In genomic region chr10:132398566-132398991, GRCh38 we compare ENCODE assay signal across 8 cellular contexts. TPM values are rescaled to one million over a fixed set of nuclear protein-coding genes. Genes with fewer than 3 reads are reported as not detected.
DNase-seq lines count a peak whose midpoint lies in the region; ATAC-seq lines count a peak whose summit lies in the region.

No MANE protein-coding gene starts in this region.

- intact Hi-C loops in activated T-helper 2 cell treated with anti-CD3 and anti-CD28 coated beads, Interferon-gamma antibody, Interleukin-2, Interleukin-4, amounts not matched to agents 10 μg/mL and 5 μg/mL and 100 μg/mL, durations not matched to agents 14 hours and 24 hours and 36 hours (cut with micrococcal nuclease), result no loop called here
- intact Hi-C loops in left colon (cut with DNase I, micrococcal nuclease), result loop anchor here in 1 of 2 donors (10.0 kb wide), 1 partner anchor 236 kb away; no protein-coding TSS in a partner anchor

- H3K36me3 ChIP-seq in stomach smooth muscle (ENCODE audit: control insufficient read depth in 2 of 2, insufficient read depth in 2 of 2, low read length in 2 of 2), result no peaks in the 10 kb centered on the region

- no peaks in the 10 kb centered on the region for H3K27me3 Mint-ChIP-seq in activated CD4-positive, alpha-beta T cell treated with anti-CD3 and anti-CD28 coated beads, Interleukin-2, amount 10 ng/mL, durations not matched to agents 7 days and 5 days
- H3K27me3 Mint-ChIP-seq in activated T-helper 2 cell treated with anti-CD3 and anti-CD28 coated beads, Interferon-gamma antibody, Interleukin-2, Interleukin-4, amounts not matched to agents 10 μg/mL and 5 μg/mL and 100 μg/mL, durations not matched to agents 14 hours and 24 hours and 36 hours (ENCODE audit: low read depth), result peaks cover 7% of the 10 kb centered on the region

- H3K9me3 ChIP-seq in stomach smooth muscle (ENCODE audit: control insufficient read depth in 2 of 2, low read length in 2 of 2), result no peaks in the 10 kb centered on the region

- H3K27ac ChIP-seq in stomach smooth muscle (ENCODE audit: low read length), result no peak overlapping the region

- ATAC-seq in left colon, result no peak
- ATAC-seq in activated CD4-positive, CD25-positive, alpha-beta regulatory T cell treated with anti-CD3 and anti-CD28 coated beads, Interleukin-2, amount 50 U/mL, for 24 hours, result no peak

- no peak overlapping the region for H3K27ac Mint-ChIP-seq in activated CD4-positive, alpha-beta T cell treated with anti-CD3 and anti-CD28 coated beads, Interleukin-2, amount 10 ng/mL, durations not matched to agents 7 days and 5 days
- no peak overlapping the region for H3K27ac Mint-ChIP-seq in activated T-helper 2 cell treated with anti-CD3 and anti-CD28 coated beads, Interferon-gamma antibody, Interleukin-2, Interleukin-4, amounts not matched to agents 10 μg/mL and 5 μg/mL and 100 μg/mL, durations not matched to agents 14 hours and 24 hours and 36 hours

- no peak for DNase-seq in activated CD4-positive, alpha-beta T cell treated with anti-CD3 and anti-CD28 coated beads, Interleukin-2, amount 10 ng/mL, durations not matched to agents 7 days and 5 days
- no peak for DNase-seq in activated CD4-positive, alpha-beta T cell treated with anti-CD3 and anti-CD28 coated beads for 48 hours
- DNase-seq in activated T-helper 2 cell treated with anti-CD3 and anti-CD28 coated beads, Interferon-gamma antibody, Interleukin-2, Interleukin-4, amounts not matched to agents 10 μg/mL and 5 μg/mL and 100 μg/mL, durations not matched to agents 14 hours and 24 hours and 36 hours (ENCODE audit: low spot score), result no peak
- peak; percentile 41 to 46 for DNase-seq in left colon
- DNase-seq in NCI-H748 treated with DMSO at 0.1 percent for 48 hours (lab: John Stamatoyannopoulos, UW), result no peak
- DNase-seq in cerebellar nuclear complex (lab: John Stamatoyannopoulos, UW), result no peak

- POLR2A ChIA-PET in activated CD4-positive, alpha-beta T cell treated with anti-CD3 and anti-CD28 coated beads, Interleukin-2, amount 10 ng/mL, durations not matched to agents 7 days and 5 days (lab: Charles Lee), result no interaction called here

- peak overlapping the region; percentile 55 to 81 for H3K4me3 ChIP-seq in stomach smooth muscle (ENCODE audit: low read length in 2 of 2)

- H3K36me3 Mint-ChIP-seq in activated CD4-positive, alpha-beta T cell treated with anti-CD3 and anti-CD28 coated beads, Interleukin-2, amount 10 ng/mL, durations not matched to agents 7 days and 5 days (ENCODE audit: low read depth), result no peaks in the 10 kb centered on the region
- H3K36me3 Mint-ChIP-seq in activated T-helper 2 cell treated with anti-CD3 and anti-CD28 coated beads, Interferon-gamma antibody, Interleukin-2, Interleukin-4, amounts not matched to agents 10 μg/mL and 5 μg/mL and 100 μg/mL, durations not matched to agents 14 hours and 24 hours and 36 hours (ENCODE audit: low read depth), result no peaks in the 10 kb centered on the region

- no peak overlapping the region for H3K9ac ChIP-seq in stomach smooth muscle (ENCODE audit: low read length in 2 of 2)

- peaks cover 10% of the 10 kb centered on the region for H3K4me1 Mint-ChIP-seq in activated CD4-positive, alpha-beta T cell treated with anti-CD3 and anti-CD28 coated beads, Interleukin-2, amount 10 ng/mL, durations not matched to agents 7 days and 5 days
- H3K4me1 Mint-ChIP-seq in activated T-helper 2 cell treated with anti-CD3 and anti-CD28 coated beads, Interferon-gamma antibody, Interleukin-2, Interleukin-4, amounts not matched to agents 10 μg/mL and 5 μg/mL and 100 μg/mL, durations not matched to agents 14 hours and 24 hours and 36 hours (ENCODE audit: low read depth), result peaks cover 6% of the 10 kb centered on the region

- CTCF ChIA-PET in activated CD4-positive, alpha-beta T cell treated with anti-CD3 and anti-CD28 coated beads, Interleukin-2, amount 10 ng/mL, durations not matched to agents 7 days and 5 days (lab: Charles Lee), result interaction anchor here (2.0 kb wide), 1 partner anchor 48 kb away, joined by 7 read pairs; no protein-coding TSS in a partner anchor

- no peaks in the 10 kb centered on the region for H3K9me3 Mint-ChIP-seq in activated CD4-positive, alpha-beta T cell treated with anti-CD3 and anti-CD28 coated beads, Interleukin-2, amount 10 ng/mL, durations not matched to agents 7 days and 5 days
- H3K9me3 Mint-ChIP-seq in activated T-helper 2 cell treated with anti-CD3 and anti-CD28 coated beads, Interferon-gamma antibody, Interleukin-2, Interleukin-4, amounts not matched to agents 10 μg/mL and 5 μg/mL and 100 μg/mL, durations not matched to agents 14 hours and 24 hours and 36 hours, result no peaks in the 10 kb centered on the region

- H3K4me1 ChIP-seq in stomach smooth muscle (ENCODE audit: control insufficient read depth, insufficient read depth, low read length), result peaks cover 46% of the 10 kb centered on the region

- no peaks in the 10 kb centered on the region for H3K27me3 ChIP-seq in stomach smooth muscle (ENCODE audit: control insufficient read depth in 1 of 2, insufficient read depth in 2 of 2, low read length in 2 of 2)

- peak overlapping the region; percentile 82 for H3K4me3 Mint-ChIP-seq in activated CD4-positive, alpha-beta T cell treated with anti-CD3 and anti-CD28 coated beads, Interleukin-2, amount 10 ng/mL, durations not matched to agents 7 days and 5 days
- peak overlapping the region; percentile 47 for H3K4me3 Mint-ChIP-seq in activated T-helper 2 cell treated with anti-CD3 and anti-CD28 coated beads, Interferon-gamma antibody, Interleukin-2, Interleukin-4, amounts not matched to agents 10 μg/mL and 5 μg/mL and 100 μg/mL, durations not matched to agents 14 hours and 24 hours and 36 hours (ENCODE audit: low read depth)

RNA-seq across cellular contexts. Expression of gene PWWP2B, which starts 1.6 kb away (rescaled TPM):
- total RNA-seq in activated CD4-positive, alpha-beta T cell treated with anti-CD3 and anti-CD28 coated beads, Interleukin-2, amount 10 ng/mL, durations not matched to agents 7 days and 5 days, result 1 to 10 TPM; 8.1 to 9.3 TPM
- total RNA-seq in activated T-helper 2 cell treated with anti-CD3 and anti-CD28 coated beads, Interferon-gamma antibody, Interleukin-2, Interleukin-4, amounts not matched to agents 10 μg/mL and 5 μg/mL and 100 μg/mL, durations not matched to agents 14 hours and 24 hours and 36 hours, result 3.8 TPM in 2 replicates
- 10 to 100 TPM; 51.9 to 55.3 TPM for total RNA-seq in left colon

Comparison
In these comparisons a context has a peak if more than half of its experiments do, and no peak if none do; other contexts are left out.
1. DNase-seq: peak in left colon (2 of 2); none in activated CD4-positive, alpha-beta T cell treated with anti-CD3 and anti-CD28 coated beads, Interleukin-2, amount 10 ng/mL, durations not matched to agents 7 days and 5 days (single experiment), activated CD4-positive, alpha-beta T cell treated with anti-CD3 and anti-CD28 coated beads for 48 hours (single experiment), activated T-helper 2 cell treated with anti-CD3 and anti-CD28 coated beads, Interferon-gamma antibody, Interleukin-2, Interleukin-4, amounts not matched to agents 10 μg/mL and 5 μg/mL and 100 μg/mL, durations not matched to agents 14 hours and 24 hours and 36 hours (single experiment), NCI-H748 treated with DMSO at 0.1 percent for 48 hours (single experiment) and cerebellar nuclear complex (0 of 2).
2. RNA of gene PWWP2B, which starts 1.6 kb away (total RNA-seq): 51.9 to 55.3 TPM in left colon; 8.1 to 9.3 TPM in activated CD4-positive, alpha-beta T cell treated with anti-CD3 and anti-CD28 coated beads, Interleukin-2, amount 10 ng/mL, durations not matched to agents 7 days and 5 days and 3.8 TPM in activated T-helper 2 cell treated with anti-CD3 and anti-CD28 coated beads, Interferon-gamma antibody, Interleukin-2, Interleukin-4, amounts not matched to agents 10 μg/mL and 5 μg/mL and 100 μg/mL, durations not matched to agents 14 hours and 24 hours and 36 hours; every median in the first group is over 4 times any median in the second.